In the genomic region with DNA sequence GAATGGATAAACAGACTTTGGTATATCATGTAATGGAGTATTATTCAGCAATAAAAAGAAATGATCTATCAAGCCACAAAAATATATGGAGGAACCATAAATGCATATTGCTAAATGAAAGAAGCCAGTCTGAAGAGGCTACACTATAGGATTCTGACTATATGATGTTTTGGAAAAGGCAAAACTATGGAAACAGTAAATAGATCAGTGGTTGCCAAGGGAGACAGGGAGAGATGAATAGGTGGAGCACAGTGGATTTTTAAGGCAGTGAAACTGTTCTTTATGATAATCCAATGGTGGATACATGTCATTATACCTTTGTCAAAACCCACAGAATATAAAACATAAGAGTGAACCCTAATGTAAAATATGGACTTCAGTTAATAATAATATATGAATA, we compare ENCODE assay signal across 1 cellular context.
TF ChIP-seq lines count a peak whose summit lies in the region.

No MANE protein-coding gene starts in this region.

TF ChIP-seq in K562, 482 proteins besides CTCF, POLR2A, EP300 and RAD21 (continued from another document):
- TF ChIP-seq EWSR1 (IDR thresholded peaks at IDR 0.05; ENCODE audit: borderline replicate concordance, low read depth, partially characterized antibody) (no peak), ZNF586 (CRISPR knock-in tag; conservative IDR thresholded peaks at IDR 0.05) (no peak)
- TF ChIP-seq, protein P1, sequence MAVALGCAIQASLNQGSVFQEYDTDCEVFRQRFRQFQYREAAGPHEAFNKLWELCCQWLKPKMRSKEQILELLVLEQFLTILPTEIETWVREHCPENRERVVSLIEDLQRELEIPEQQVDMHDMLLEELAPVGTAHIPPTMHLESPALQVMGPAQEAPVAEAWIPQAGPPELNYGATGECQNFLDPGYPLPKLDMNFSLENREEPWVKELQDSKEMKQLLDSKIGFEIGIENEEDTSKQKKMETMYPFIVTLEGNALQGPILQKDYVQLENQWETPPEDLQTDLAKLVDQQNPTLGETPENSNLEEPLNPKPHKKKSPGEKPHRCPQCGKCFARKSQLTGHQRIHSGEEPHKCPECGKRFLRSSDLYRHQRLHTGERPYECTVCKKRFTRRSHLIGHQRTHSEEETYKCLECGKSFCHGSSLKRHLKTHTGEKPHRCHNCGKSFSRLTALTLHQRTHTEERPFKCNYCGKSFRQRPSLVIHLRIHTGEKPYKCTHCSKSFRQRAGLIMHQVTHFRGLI (CRISPR knock-in tag; IDR thresholded peaks at IDR 0.05): no peak
- TF ChIP-seq, protein P2, sequence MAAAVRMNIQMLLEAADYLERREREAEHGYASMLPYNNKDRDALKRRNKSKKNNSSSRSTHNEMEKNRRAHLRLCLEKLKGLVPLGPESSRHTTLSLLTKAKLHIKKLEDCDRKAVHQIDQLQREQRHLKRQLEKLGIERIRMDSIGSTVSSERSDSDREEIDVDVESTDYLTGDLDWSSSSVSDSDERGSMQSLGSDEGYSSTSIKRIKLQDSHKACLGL (CRISPR knock-in tag; IDR thresholded peaks at IDR 0.05; ENCODE audit: borderline replicate concordance, poor library complexity, severe bottlenecking): no peak
